Comparison of ENCODE assay signal across 8 cellular contexts in genomic region chr3:14451844-14452533, GRCh38. TPM values are rescaled to one million over a fixed set of nuclear protein-coding genes. Genes with fewer than 3 reads are reported as not detected.
A peak's percentile ranks its signal among the peaks of the same experiment; 100 is the strongest.
DNase-seq lines count a peak whose midpoint lies in the region; ATAC-seq and TF ChIP-seq lines count a peak whose summit lies in the region.

No MANE protein-coding gene starts in this region.

- no peaks in the 10 kb centered on the region for H3K9me2 ChIP-seq in PC-9 (ENCODE audit: insufficient read depth)

- H3K9me3 Mint-ChIP-seq in nephron progenitor cell, result no peaks in the 10 kb centered on the region

- H3K4me3 Mint-ChIP-seq in nephron progenitor cell, result no peak overlapping the region

- no peak for ATAC-seq in GM21737 (IDR thresholded peaks at IDR 0.05; ENCODE audit: unreplicated experiment)

- H4K20me1 ChIP-seq in PC-9 (ENCODE audit: insufficient read depth), result peaks cover 15% of the 10 kb centered on the region

- CTCF ChIA-PET in PC-9 (lab: Charles Lee), result interaction anchor here (1.1 kb wide), 1 partner anchor 17 kb away, joined by 5 read pairs; no protein-coding TSS in a partner anchor

- TF ChIP-seq CTCF in AG09319 (IDR thresholded peaks at IDR 0.05; ENCODE audit: low read depth, low read length), result no peak
- no peak for TF ChIP-seq CTCF in PC-9 (conservative IDR thresholded peaks at IDR 0.05)
- no peak for TF ChIP-seq CTCF in esophagus squamous epithelium (IDR thresholded peaks at IDR 0.05)
- no peak for TF ChIP-seq CTCF in nephron progenitor cell (IDR thresholded peaks at IDR 0.05)

- POLR2A ChIA-PET in PC-9 (lab: Charles Lee; ENCODE audit: unreplicated experiment), result no interaction called here

- no peak overlapping the region for H2AFZ ChIP-seq in PC-9

- DNase-seq in AG09319 (ENCODE audit: extremely low read depth, low read depth) (peak; percentile 72), PC-9 (peak in 1 of 2 experiments; percentile 57), esophagus squamous epithelium (lab: John Stamatoyannopoulos, UW) (no peak), non-pigmented ciliary epithelial cell (ENCODE audit: low read depth) (peak; percentile 63), nephron progenitor cell (no peak), Kasumi-1 (lab: John Stamatoyannopoulos, UW) (no peak), SKM-1 (lab: John Stamatoyannopoulos, UW; ENCODE audit: unreplicated experiment) (no peak)

- H3K4me2 ChIP-seq in PC-9, result peak overlapping the region; percentile 55

- TF ChIP-seq POLR2A in esophagus squamous epithelium (IDR thresholded peaks at IDR 0.05), result no peak

- no peak overlapping the region for H3K27ac Mint-ChIP-seq in nephron progenitor cell

- peaks cover 2% of the 10 kb centered on the region for H3K27me3 Mint-ChIP-seq in nephron progenitor cell (ENCODE audit: low read depth, poor library complexity)

- no TSS peak for BruUV-seq in PC-9 (replicated peaks; lab: Mats Ljungman, UMichigan)

- H3K79me2 ChIP-seq in PC-9 (ENCODE audit: low read depth), result peaks cover 7% of the 10 kb centered on the region; the same call in 1 of the 2 replicates

- peaks cover 74% of the 10 kb centered on the region for H3F3A ChIP-seq in PC-9 (ENCODE audit: insufficient read depth, low read depth)

- no peaks in the 10 kb centered on the region for H3K9me3 ChIP-seq in PC-9 (ENCODE audit: insufficient read depth, low read depth)
- H3K9me3 ChIP-seq in esophagus squamous epithelium, result no peaks in the 10 kb centered on the region

- 39 to 55% methylated on average over 4 to 9 of the region's 13 CpGs for WGBS in esophagus squamous epithelium, 2 donors

- intact Hi-C loops in PC-9 (cut with micrococcal nuclease; ENCODE audit: unreplicated experiment), result loop anchor here (1.0 to 5.0 kb wide), 3 partner anchors 19 to 45 kb away; no protein-coding TSS in a partner anchor
- intact Hi-C loops in esophagus squamous epithelium (cut with DNase I), result no loop called here

- H3K4me1 Mint-ChIP-seq in nephron progenitor cell, result peaks cover 38% of the 10 kb centered on the region

- peaks cover 48% of the 10 kb centered on the region for H3K36me3 Mint-ChIP-seq in nephron progenitor cell (ENCODE audit: low read depth)

- H3K27ac ChIP-seq in PC-9 (peak overlapping the region; percentile 72), esophagus squamous epithelium (peak overlapping the region; percentile 72 to 93 (median 87))

- no peaks in the 10 kb centered on the region for H3K27me3 ChIP-seq in PC-9 (ENCODE audit: insufficient read depth, low read depth)
- no peaks in the 10 kb centered on the region for H3K27me3 ChIP-seq in esophagus squamous epithelium

- H3K36me3 ChIP-seq in PC-9 (ENCODE audit: low read depth), result peaks cover 48% of the 10 kb centered on the region
- peaks cover 5 to 70% (median 22%) of the 10 kb centered on the region in 3 donors for H3K36me3 ChIP-seq in esophagus squamous epithelium

- H3K4me1 ChIP-seq in PC-9 (replicated peaks; ENCODE audit: insufficient read depth) (peaks cover 29% of the 10 kb centered on the region), esophagus squamous epithelium (peaks cover 29 to 53% (median 32%) of the 10 kb centered on the region in 3 donors)

- no peak overlapping the region for H3K4me3 ChIP-seq in PC-9
- peak overlapping the region in 1 of 4 donors; percentile 31 for H3K4me3 ChIP-seq in esophagus squamous epithelium

RNA-seq across cellular contexts. Expression of gene SLC6A6, which starts 49.6 kb away (rescaled TPM):
- total RNA-seq in PC-9 (2021) (84.9 and 122 TPM in 2 replicates), esophagus squamous epithelium (10 to 100 TPM; 14.4 to 35.7 (median 17.0) TPM)

Comparison
In these comparisons a context has a peak if more than half of its experiments do, and no peak if none do; other contexts are left out.
1. DNase-seq: peak in AG09319 (single experiment) and non-pigmented ciliary epithelial cell (single experiment); none in esophagus squamous epithelium (single experiment), nephron progenitor cell (single experiment), Kasumi-1 (0 of 2) and SKM-1 (single experiment).